Comparison of ENCODE assay signal across 21 cellular contexts in the genomic region with DNA sequence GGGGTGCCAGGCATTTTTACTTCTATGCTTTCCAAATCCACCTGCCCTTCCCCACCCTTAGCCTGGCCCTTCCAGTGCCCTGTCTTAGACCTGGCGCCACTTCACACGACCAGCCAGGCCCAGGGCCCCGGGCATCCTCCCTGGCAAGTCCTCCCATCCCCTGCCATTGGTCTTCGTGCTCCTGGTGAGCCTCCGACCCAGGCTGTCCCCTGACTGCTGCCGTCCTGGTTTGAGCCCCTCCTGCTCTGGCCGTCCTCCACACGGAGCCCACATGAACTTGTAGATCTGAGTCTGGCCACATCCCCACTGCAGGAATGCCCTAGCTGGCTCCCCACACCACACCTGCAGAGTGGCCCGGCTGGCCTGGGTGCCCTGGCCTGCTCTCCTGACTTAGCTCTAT.
"Had no signal": no experiment of that assay in that cellular context is flagged by ENCODE, and none has a peak within 500 bp of the region (broad histone marks: within the 10 kb centered on the region; RNA-seq: fewer than 3 reads in every experiment).

No MANE protein-coding gene starts in this region.

- ATAC-seq: heart right ventricle; left lobe of liver; sciatic nerve; stimulated activated naive B cell treated with anti-CD40 and anti-IgM and Interleukin-4, amounts not matched to agents 10 μg/mL and 1 μg/mL and 100 μg/mL, for 72 hours; stimulated activated naive CD8-positive, alpha-beta T cell treated with anti-CD3 and anti-CD28 coated beads, Interleukin-15, amount 100 ng/mL, for 72 hours had no signal

- H3K9me3 Mint-ChIP-seq: naive B cell; nephron; stimulated activated naive B cell treated with anti-CD40 and anti-IgM and Interleukin-4, amounts not matched to agents 10 μg/mL and 1 μg/mL and 100 μg/mL, for 72 hours; stimulated activated naive CD8-positive, alpha-beta T cell treated with anti-CD3 and anti-CD28 coated beads, Interleukin-15, amount 100 ng/mL, for 72 hours had no signal

- DNase-seq: cortex of kidney; effector CD8-positive, alpha-beta T cell; heart right ventricle; hypothalamus; mesenchymal stem cell; midbrain; naive B cell; spleen; stimulated activated CD4-positive, alpha-beta T cell treated with anti-CD3 and anti-CD28 coated beads, Interleukin-15, amount 100 ng/mL, for 24 hours; stimulated activated CD4-positive, alpha-beta T cell treated with anti-CD3 and anti-CD28 coated beads, Interleukin-1b, Interleukin-23, amount 100 ng/mL, for 48 hours; stimulated activated CD4-positive, alpha-beta T cell treated with anti-CD3 and anti-CD28 coated beads, Interleukin-4, amount 100 ng/mL, for 24 hours; stimulated activated naive B cell treated with anti-CD40 and anti-IgM and Interleukin-4, amounts not matched to agents 10 μg/mL and 1 μg/mL and 100 μg/mL, for 72 hours; stimulated activated naive CD8-positive, alpha-beta T cell treated with anti-CD3 and anti-CD28 coated beads, Interleukin-15, amount 100 ng/mL, for 72 hours; trophoblast cell had no signal

- H3K27me3 Mint-ChIP-seq: naive B cell; stimulated activated naive CD8-positive, alpha-beta T cell treated with anti-CD3 and anti-CD28 coated beads, Interleukin-15, amount 100 ng/mL, for 72 hours had no signal

- H3K27me3 ChIP-seq: dorsolateral prefrontal cortex, heart right ventricle, spleen had no signal

- H3K4me3 ChIP-seq: heart right ventricle, lung, spleen, thoracic aorta had no signal

- H3K4me3 Mint-ChIP-seq: nephron; stimulated activated naive B cell treated with anti-CD40 and anti-IgM and Interleukin-4, amounts not matched to agents 10 μg/mL and 1 μg/mL and 100 μg/mL, for 72 hours had no signal

- H3K27ac Mint-ChIP-seq: nephron; stimulated activated naive B cell treated with anti-CD40 and anti-IgM and Interleukin-4, amounts not matched to agents 10 μg/mL and 1 μg/mL and 100 μg/mL, for 72 hours had no signal

- H3K9me3 ChIP-seq: heart right ventricle, neutrophil, spleen, thoracic aorta had no signal

- H3K27ac ChIP-seq: heart right ventricle, neutrophil, spleen, thoracic aorta had no signal

- H3K4me1 Mint-ChIP-seq: nephron had no signal
